8 cellular contexts compared by ENCODE assay signal in genomic region chrX:136694491-136695087, GRCh38. TPM values are rescaled to one million over a fixed set of nuclear protein-coding genes. Genes with fewer than 3 reads are reported as not detected.
DNase-seq lines count a peak whose midpoint lies in the region; ATAC-seq and TF ChIP-seq lines count a peak whose summit lies in the region.

No MANE protein-coding gene starts in this region.

- no peak for TF ChIP-seq POLR2A in gastrocnemius medialis (IDR thresholded peaks at IDR 0.05)

- H3K9me3 Mint-ChIP-seq in CD4-positive, alpha-beta T cell = no peaks in the 10 kb centered on the region
- peaks cover 3% of the 10 kb centered on the region for H3K9me3 Mint-ChIP-seq in activated B cell treated with CpG ODN at 0.5 μM for 24 hours

- CTCF ChIA-PET in CD4-positive, alpha-beta T cell (lab: Charles Lee) = interaction anchor here (0.7 to 2.9 kb wide), 17 partner anchors 9 to 666 kb away, joined by 3 to 18 read pairs (median 4); no protein-coding TSS in a partner anchor
- CTCF ChIA-PET in activated B cell treated with CpG ODN at 0.5 μM for 24 hours (lab: Charles Lee) = interaction anchor here (0.8 to 5.1 kb wide), 10 partner anchors 15 to 667 kb away, joined by 3 to 52 read pairs (median 4); no protein-coding TSS in a partner anchor

- peak; percentile 66 for TF ChIP-seq CTCF in CD4-positive, alpha-beta T cell (IDR thresholded peaks at IDR 0.05)
- no peak for TF ChIP-seq CTCF in activated B cell treated with CpG ODN at 0.5 μM for 24 hours (IDR thresholded peaks at IDR 0.05)
- TF ChIP-seq CTCF in gastrocnemius medialis (IDR thresholded peaks at IDR 0.05 in 4 of 5, conservative IDR thresholded peaks at IDR 0.05 in 1 of 5) = peak; percentile 35 to 59 (median 39)

- peak overlapping the region; percentile 95 for H3K27ac Mint-ChIP-seq in CD4-positive, alpha-beta T cell
- peak overlapping the region; percentile 90 for H3K27ac Mint-ChIP-seq in activated B cell treated with CpG ODN at 0.5 μM for 24 hours

- DNase-seq in CD4-positive, alpha-beta T cell = peak in 6 of 10 experiments; percentile 6 to 24 (median 17)
- peak; percentile 74 for DNase-seq in NCI-H1694 treated with DMSO at 0.1 percent for 48 hours (lab: John Stamatoyannopoulos, UW)
- no peak for DNase-seq in activated B cell treated with CpG ODN at 0.5 μM for 24 hours
- peak; percentile 36 for DNase-seq in germinal center (ENCODE audit: low spot score)
- DNase-seq in gastrocnemius medialis = no peak
- no peak for DNase-seq in stimulated activated CD4-positive, alpha-beta T cell treated with anti-CD3 and anti-CD28 coated beads, Interleukin-2, amount 100 ng/mL, for 48 hours

- H3K4me1 Mint-ChIP-seq in CD4-positive, alpha-beta T cell (ENCODE audit: low read depth) = peaks cover 78% of the 10 kb centered on the region
- peaks cover 45% of the 10 kb centered on the region for H3K4me1 Mint-ChIP-seq in activated B cell treated with CpG ODN at 0.5 μM for 24 hours

- H3K4me1 ChIP-seq in gastrocnemius medialis = no peaks in the 10 kb centered on the region

- no peak overlapping the region for H3K4me3 ChIP-seq in gastrocnemius medialis

- H3K36me3 Mint-ChIP-seq in CD4-positive, alpha-beta T cell (ENCODE audit: low read depth) = peaks cover 35% of the 10 kb centered on the region
- H3K36me3 Mint-ChIP-seq in activated B cell treated with CpG ODN at 0.5 μM for 24 hours (ENCODE audit: low read depth) = peaks cover 14% of the 10 kb centered on the region

- POLR2A ChIA-PET in CD4-positive, alpha-beta T cell (lab: Charles Lee) = interaction anchor here (0.7 to 2.9 kb wide), 21 partner anchors 14 to 666 kb away, joined by 3 to 32 read pairs (median 5); partner anchors contain the start of gene RBMX
- POLR2A ChIA-PET in activated B cell treated with CpG ODN at 0.5 μM for 24 hours (lab: Charles Lee) = interaction anchor here (1.0 to 3.2 kb wide), 6 partner anchors 16 to 197 kb away, joined by 4 to 8 read pairs (median 6); partner anchors contain the start of genes HTATSF1 and RBMX

- H3K27me3 ChIP-seq in CD4-positive, alpha-beta T cell (ENCODE audit: control insufficient read depth, insufficient read depth, low read length) = no peaks in the 10 kb centered on the region
- no peaks in the 10 kb centered on the region for H3K27me3 ChIP-seq in gastrocnemius medialis

- no peaks in the 10 kb centered on the region for H3K27me3 Mint-ChIP-seq in CD4-positive, alpha-beta T cell
- H3K27me3 Mint-ChIP-seq in activated B cell treated with CpG ODN at 0.5 μM for 24 hours = no peaks in the 10 kb centered on the region

- peak overlapping the region; percentile 87 for H3K27ac ChIP-seq in CD4-positive, alpha-beta T cell (ENCODE audit: low read depth, low read length)
- H3K27ac ChIP-seq in gastrocnemius medialis = no peak overlapping the region

- ATAC-seq in CD4-positive, alpha-beta T cell (ENCODE audit: poor library complexity) = peak; percentile 70
- ATAC-seq in GM18499 (IDR thresholded peaks at IDR 0.05; ENCODE audit: insufficient read depth, unreplicated experiment) (peak; percentile 45), HG02884 (IDR thresholded peaks at IDR 0.05; ENCODE audit: unreplicated experiment) (peak; percentile 70), activated B cell treated with CpG ODN at 0.5 μM for 24 hours (ENCODE audit: low read depth) (peak; percentile 78), gastrocnemius medialis (peak; percentile 47 to 68)

- peaks cover 0 to 3% of the 10 kb centered on the region in 2 donors for H3K36me3 ChIP-seq in gastrocnemius medialis

- peak overlapping the region; percentile 71 for H3K4me3 Mint-ChIP-seq in CD4-positive, alpha-beta T cell
- H3K4me3 Mint-ChIP-seq in activated B cell treated with CpG ODN at 0.5 μM for 24 hours = peak overlapping the region; percentile 53

- no peaks in the 10 kb centered on the region for H3K9me3 ChIP-seq in CD4-positive, alpha-beta T cell (ENCODE audit: control insufficient read depth, low read length)
- no peaks in the 10 kb centered on the region for H3K9me3 ChIP-seq in gastrocnemius medialis

- in situ Hi-C loops in gastrocnemius medialis (cut with MboI; ENCODE audit: low sequenced_read_pairs in 4 of 4) = no loop called here

- intact Hi-C loops in CD4-positive, alpha-beta T cell (cut with DNase I, micrococcal nuclease) = loop anchor here (1.0 to 5.0 kb wide), 8 partner anchors 20 to 427 kb away; partner anchors contain the start of gene HTATSF1 (in 1 of the 2)
- intact Hi-C loops in activated B cell treated with CpG ODN at 0.5 μM for 24 hours (cut with micrococcal nuclease) (loop anchor here (1.0 to 10.0 kb wide), 8 partner anchors 20 to 666 kb away; partner anchors contain the start of genes HTATSF1 and MAP7D3), gastrocnemius medialis (cut with DNase I; ENCODE audit: low total_unique reads) (loop anchor here (5.0 kb wide), 1 partner anchor 87 kb away; no protein-coding TSS in a partner anchor)

RNA-seq across cellular contexts. Expression of gene CD40LG, which starts 46.6 kb away (rescaled TPM):
- 10 to 100 TPM; 44.7 to 47.6 TPM for total RNA-seq in CD4-positive, alpha-beta T cell
- not detected in 2 replicates for total RNA-seq in activated B cell treated with CpG ODN at 0.5 μM for 24 hours
- under 1 TPM in 1 of 4 donors, not detected in 3; 0.23 TPM for total RNA-seq in gastrocnemius medialis

Comparison
In these comparisons a context has a peak if more than half of its experiments do, and no peak if none do; other contexts are left out.
1. DNase-seq: peak in CD4-positive, alpha-beta T cell (6 of 10), NCI-H1694 treated with DMSO at 0.1 percent for 48 hours (single experiment) and germinal center (single experiment); none in activated B cell treated with CpG ODN at 0.5 μM for 24 hours (single experiment), gastrocnemius medialis (0 of 2) and stimulated activated CD4-positive, alpha-beta T cell treated with anti-CD3 and anti-CD28 coated beads, Interleukin-2, amount 100 ng/mL, for 48 hours (0 of 2).
2. RNA of gene CD40LG, which starts 46.6 kb away (total RNA-seq): 44.7 to 47.6 TPM in CD4-positive, alpha-beta T cell; not detected in activated B cell treated with CpG ODN at 0.5 μM for 24 hours and 0.23 TPM in gastrocnemius medialis; every median in the first group is over 10 times any median in the second.
3. Peak in every context shown above with its lines, with median percentiles within 50 percentile points of each other: ATAC-seq.